Comparison of ENCODE assay signal across 12 cellular contexts in the genomic region with DNA sequence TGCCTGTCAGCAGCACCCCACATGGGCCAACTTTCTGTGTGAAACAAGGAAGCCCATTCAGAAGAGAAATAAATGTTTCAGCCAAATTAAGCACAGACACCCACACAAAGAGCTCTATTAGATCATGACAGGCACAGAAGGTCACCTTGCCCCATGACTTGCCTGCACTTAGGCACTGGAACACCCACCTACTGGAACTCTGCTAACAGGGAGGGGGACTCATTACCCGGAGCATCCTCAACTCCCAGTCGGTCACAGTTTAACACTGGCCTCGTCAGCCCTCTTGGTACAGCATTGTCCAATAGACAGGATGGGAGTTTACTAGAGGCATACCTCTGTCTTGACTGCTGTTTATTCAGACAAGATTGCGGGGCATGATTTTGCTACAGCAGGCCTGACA. TPM values are rescaled to one million over a fixed set of nuclear protein-coding genes. Genes with fewer than 3 reads are reported as not detected.
DNase-seq lines count a peak whose midpoint lies in the region; ATAC-seq, FAIRE-seq and TF ChIP-seq lines count a peak whose summit lies in the region.
"Had no signal": no experiment of that assay in that cellular context is flagged by ENCODE, and none has a peak within 500 bp of the region (broad histone marks: within the 10 kb centered on the region; RNA-seq: fewer than 3 reads in every experiment).

No MANE protein-coding gene starts in this region.

- FAIRE-seq in GM18507 (lab: Jason Lieb, UNC) = peak; percentile 9

- H3K9me3 ChIP-seq in MG63 (no peaks in the 10 kb centered on the region), mucosa of descending colon (no peaks in the 10 kb centered on the region)

- no peak overlapping the region for H3K27ac ChIP-seq in coronary artery

- peaks cover 20 to 24% of the 10 kb centered on the region in 2 donors for H3K36me3 Mint-ChIP-seq in CD14-positive monocyte
- no peaks in the 10 kb centered on the region for H3K36me3 Mint-ChIP-seq in natural killer cell
- H3K36me3 Mint-ChIP-seq: mesothelial cell of epicardium had no signal

- DNase-seq in CD14-positive monocyte (ENCODE audit: low spot score) (no peak), GM18507 (ENCODE audit: extremely low spot score, insufficient read length, low read depth) (no peak), coronary artery (ENCODE audit: low spot score) (peak; percentile 49), natural killer cell (no peak), MG63 (no peak), mucosa of descending colon (no peak), NCI-H2171 treated with DMSO at 0.1 percent for 48 hours (lab: John Stamatoyannopoulos, UW) (no peak), NCI-H1105 (lab: John Stamatoyannopoulos, UW) (no peak)
- DNase-seq: Calu3; NCI-H1092; NK-92 treated with Interleukin-12 subunit alpha and Interleukin-12 subunit beta, amount 100 ng/mL, for 24 hours had no signal

- H3K27me3 Mint-ChIP-seq in CD14-positive monocyte (ENCODE audit: low read depth in 3 of 3) = peaks cover 0 to 2% (median 2%) of the 10 kb centered on the region in 3 donors
- H3K27me3 Mint-ChIP-seq in natural killer cell (ENCODE audit: low read depth in 2 of 2) = no peaks in the 10 kb centered on the region

- H3K36me3 ChIP-seq in MG63 (no peaks in the 10 kb centered on the region), mucosa of descending colon (ENCODE audit: low read depth) (no peaks in the 10 kb centered on the region)

- ATAC-seq in natural killer cell (no peak), mucosa of descending colon (no peak)

- no peak overlapping the region for H3K4me3 Mint-ChIP-seq in CD14-positive monocyte
- H3K4me3 Mint-ChIP-seq in natural killer cell = peak overlapping the region; percentile 89
- H3K4me3 Mint-ChIP-seq: mesothelial cell of epicardium had no signal

- H3K27me3 ChIP-seq in MG63 = no peaks in the 10 kb centered on the region

- no peaks in the 10 kb centered on the region for H3K9me3 Mint-ChIP-seq in CD14-positive monocyte
- H3K9me3 Mint-ChIP-seq in natural killer cell = no peaks in the 10 kb centered on the region
- H3K9me3 Mint-ChIP-seq: mesothelial cell of epicardium had no signal

- H3K4me3 ChIP-seq in coronary artery = no peak overlapping the region
- no peak overlapping the region for H3K4me3 ChIP-seq in MG63
- no peak overlapping the region for H3K4me3 ChIP-seq in mucosa of descending colon

- intact Hi-C loops in CD14-positive monocyte (cut with micrococcal nuclease) = loop anchor here (10.0 kb wide), 2 partner anchors 51 to 121 kb away; no protein-coding TSS in a partner anchor
- intact Hi-C loops in natural killer cell (cut with micrococcal nuclease) = loop anchor here (1.0 to 2.0 kb wide), 2 partner anchors 11 to 31 kb away; partner anchors contain the start of gene GFOD1
- intact Hi-C loops in mucosa of descending colon (cut with DNase I, micrococcal nuclease) = no loop called here

- TF ChIP-seq CTCF in CD14-positive monocyte (IDR thresholded peaks at IDR 0.05) (no peak), coronary artery (IDR thresholded peaks at IDR 0.05) (no peak), natural killer cell (IDR thresholded peaks at IDR 0.05) (no peak), mucosa of descending colon (IDR thresholded peaks at IDR 0.05) (no peak)

- peak overlapping the region in 6 of 7 donors; percentile 58 to 99 (median 92) for H3K27ac Mint-ChIP-seq in CD14-positive monocyte
- H3K27ac Mint-ChIP-seq in natural killer cell = peak overlapping the region; percentile 95 to 99
- H3K27ac Mint-ChIP-seq: mesothelial cell of epicardium had no signal

- H3K4me1 Mint-ChIP-seq in CD14-positive monocyte (peaks cover 23% of the 10 kb centered on the region), natural killer cell (peaks cover 81 to 84% of the 10 kb centered on the region in 2 donors)

- H3K4me1 ChIP-seq in mucosa of descending colon (ENCODE audit: low read depth) = no peaks in the 10 kb centered on the region

RNA-seq across cellular contexts. Expression of gene GFOD1, which starts 31.8 kb away (rescaled TPM):
- polyA plus RNA-seq in CD14-positive monocyte = 1 to 10 TPM; 2.4 TPM
- total RNA-seq in natural killer cell (10 to 100 TPM; 59.7 to 74.5 (median 71.2) TPM), mucosa of descending colon (10 to 100 TPM; 10.4 to 22.4 (median 13.2) TPM)
- total RNA-seq in MG63 (2014; rRNA removed; shearing (Covaris generic); ENCODE audit: low replicate concordance) = 0.72 and 1.3 TPM in 2 replicates

Comparison
In these comparisons a context has a peak if more than half of its experiments do, and no peak if none do; other contexts are left out.
1. intact Hi-C loops: an anchor here in CD14-positive monocyte (10.0 kb wide) and natural killer cell (1.0 to 2.0 kb wide); none called in mucosa of descending colon.